ENCODE assay signal across 16 cellular contexts in the genomic region with DNA sequence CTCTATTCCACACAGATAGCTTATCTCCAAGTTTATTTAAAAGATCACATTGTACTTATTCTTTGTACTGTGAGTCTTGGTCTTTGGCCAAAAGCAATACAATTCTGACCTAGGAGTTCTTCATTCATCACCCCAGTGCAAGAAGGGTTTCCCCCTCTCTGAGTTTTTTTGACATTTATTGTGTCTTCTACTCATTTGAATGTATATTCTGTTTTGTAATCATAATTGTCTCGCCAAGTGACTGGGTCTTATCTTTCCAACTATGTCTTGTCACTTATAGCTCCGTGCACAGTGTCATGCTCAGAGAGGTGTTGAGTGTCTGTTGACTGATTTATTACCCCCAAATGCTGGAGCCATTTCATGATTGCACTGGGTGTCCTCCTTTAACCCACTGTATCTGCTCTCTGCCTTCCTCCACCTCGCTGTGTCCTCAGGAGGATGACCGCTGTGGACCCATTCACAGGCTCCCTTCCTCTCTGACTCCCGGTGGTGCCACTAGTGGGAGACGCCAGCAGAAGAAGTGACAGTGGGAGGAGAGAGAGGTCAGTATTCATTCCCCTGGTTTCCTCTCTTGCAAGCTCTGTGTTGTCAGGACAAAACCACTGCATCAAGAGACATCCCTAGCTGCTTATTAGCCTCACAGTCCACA. TPM values are rescaled to one million over a fixed set of nuclear protein-coding genes. Genes with fewer than 3 reads are reported as not detected.
DNase-seq lines count a peak whose midpoint lies in the region; ATAC-seq, FAIRE-seq and TF ChIP-seq lines count a peak whose summit lies in the region.
"Had no signal": no experiment of that assay in that cellular context is flagged by ENCODE, and none has a peak within 500 bp of the region (broad histone marks: within the 10 kb centered on the region; RNA-seq: fewer than 3 reads in every experiment).

No MANE protein-coding gene starts in this region.

- TF ChIP-seq POLR2A in heart left ventricle (IDR thresholded peaks at IDR 0.05): no peak

- H3K9me3 Mint-ChIP-seq in neural progenitor cell: peaks cover 8% of the 10 kb centered on the region
- peaks cover 7% of the 10 kb centered on the region for H3K9me3 Mint-ChIP-seq in HFFc6

- no peaks in the 10 kb centered on the region for H3F3A ChIP-seq in neural progenitor cell (ENCODE audit: low read depth)

- DNase-seq in HTR-8/SVneo (ENCODE audit: insufficient read length, low spot score) (no peak), NCI-H510A treated with DMSO at 0.1 percent for 48 hours (lab: John Stamatoyannopoulos, UW) (peak; percentile 81), heart left ventricle (no peak), neural progenitor cell (ENCODE audit: low spot score) (no peak), HFFc6 (no peak), iPS-NIHi7 (ENCODE audit: extremely low spot score) (no peak), 8988T (no peak)
- DNase-seq in activated CD4-positive, alpha-beta T cell treated with anti-CD3 and anti-CD28 coated beads for 1 hour: no peak
- DNase-seq: BE2C; CD8-positive, alpha-beta memory T cell; NCI-H2029; NCI-H526; RPMI8226; T-cell had no signal

- peak; percentile 41 to 85 (median 63) for ATAC-seq in heart left ventricle
- ATAC-seq: T-cell had no signal

- 35 to 43% (median 41%) methylated on average over 6 of the region's 6 CpGs for whole genome bisulfite sequencing in heart left ventricle, 4 donors

- H3K36me3 ChIP-seq in heart left ventricle: no peaks in the 10 kb centered on the region
- H3K36me3 ChIP-seq in neural progenitor cell: no peaks in the 10 kb centered on the region
- H3K36me3 ChIP-seq: BE2C had no signal

- H2AFZ ChIP-seq in neural progenitor cell (replicated peaks): peak overlapping the region; percentile 50

- no peaks in the 10 kb centered on the region for H3K79me2 ChIP-seq in neural progenitor cell (ENCODE audit: low read depth)

- H3K27ac Mint-ChIP-seq in neural progenitor cell (peak overlapping the region; percentile 10), HFFc6 (no peak overlapping the region)
- H3K27ac Mint-ChIP-seq: CD8-positive, alpha-beta memory T cell; T-cell had no signal

- H3K4me3 ChIP-seq in heart left ventricle (no peak overlapping the region), neural progenitor cell (no peak overlapping the region)

- H3K27me3 ChIP-seq in heart left ventricle: no peaks in the 10 kb centered on the region
- no peaks in the 10 kb centered on the region for H3K27me3 ChIP-seq in neural progenitor cell
- H3K27me3 ChIP-seq: BE2C had no signal

- no peaks in the 10 kb centered on the region for H4K20me1 ChIP-seq in neural progenitor cell (ENCODE audit: low read depth)

- no peak overlapping the region for H3K4me2 ChIP-seq in neural progenitor cell
- H3K4me2 ChIP-seq: KMS-11 had no signal

- peaks cover 6% of the 10 kb centered on the region for H3K27me3 Mint-ChIP-seq in neural progenitor cell (ENCODE audit: insufficient read depth, low read depth)
- H3K27me3 Mint-ChIP-seq in HFFc6 (ENCODE audit: insufficient read depth): no peaks in the 10 kb centered on the region

- no peaks in the 10 kb centered on the region for H3K4me1 Mint-ChIP-seq in neural progenitor cell
- H3K4me1 Mint-ChIP-seq in HFFc6 (ENCODE audit: low read depth): peaks cover 12% of the 10 kb centered on the region
- H3K4me1 Mint-ChIP-seq: CD8-positive, alpha-beta memory T cell; T-cell had no signal

- FAIRE-seq in HTR-8/SVneo (lab: Jason Lieb, UNC): peak; percentile 72
- FAIRE-seq: H54 had no signal

- H3K4me3 Mint-ChIP-seq in neural progenitor cell (no peak overlapping the region), HFFc6 (no peak overlapping the region)
- H3K4me3 Mint-ChIP-seq: CD8-positive, alpha-beta memory T cell; T-cell had no signal

- no peak overlapping the region for H3K9ac ChIP-seq in neural progenitor cell
- H3K9ac ChIP-seq: KMS-11 had no signal

- TF ChIP-seq CTCF in heart left ventricle (IDR thresholded peaks at IDR 0.05): no peak
- no peak for TF ChIP-seq CTCF in neural progenitor cell (IDR thresholded peaks at IDR 0.05)
- no peak for TF ChIP-seq CTCF in HFFc6 (IDR thresholded peaks at IDR 0.05)

- H3K9me3 ChIP-seq in heart left ventricle: peaks cover 0 to 6% (median 0%) of the 10 kb centered on the region in 12 donors
- H3K9me3 ChIP-seq in neural progenitor cell (ENCODE audit: low read depth): no peaks in the 10 kb centered on the region
- H3K9me3 ChIP-seq: BE2C had no signal

- H3K36me3 Mint-ChIP-seq in neural progenitor cell (no peaks in the 10 kb centered on the region), HFFc6 (ENCODE audit: low read depth) (peaks cover 8% of the 10 kb centered on the region)
- H3K36me3 Mint-ChIP-seq: CD8-positive, alpha-beta memory T cell; T-cell had no signal

- intact Hi-C loops in heart left ventricle (cut with DNase I): no loop called here

- H3K4me1 ChIP-seq in heart left ventricle (peaks cover 0 to 22% (median 2%) of the 10 kb centered on the region in 12 donors), neural progenitor cell (no peaks in the 10 kb centered on the region)
- H3K4me1 ChIP-seq: BE2C had no signal

- no peak overlapping the region for H3K27ac ChIP-seq in heart left ventricle
- H3K27ac ChIP-seq in neural progenitor cell: no peak overlapping the region
- H3K27ac ChIP-seq: KMS-11 had no signal

RNA-seq across cellular contexts. Expression of gene TRIO, which starts 11.2 kb away (rescaled TPM):
- total RNA-seq in heart left ventricle (10 to 100 TPM; 45.4 to 99.1 (median 63.2) TPM), neural progenitor cell (ENCODE audit: low replicate concordance) (76.3 and 84.7 TPM in 2 replicates)
- 10 to 100 TPM; 35.2 to 50.9 TPM for polyA plus RNA-seq in heart left ventricle
- total RNA-seq in HFFc6 (2021; fragmentation: NEBNext Ultra II Directional; extraction: Animal tissue kit (Norgen Biotek cat#: 25700)): 100 to 1,000 TPM; 167 to 219 (median 190) TPM
